28 cellular contexts compared by ENCODE assay signal in the genomic region with DNA sequence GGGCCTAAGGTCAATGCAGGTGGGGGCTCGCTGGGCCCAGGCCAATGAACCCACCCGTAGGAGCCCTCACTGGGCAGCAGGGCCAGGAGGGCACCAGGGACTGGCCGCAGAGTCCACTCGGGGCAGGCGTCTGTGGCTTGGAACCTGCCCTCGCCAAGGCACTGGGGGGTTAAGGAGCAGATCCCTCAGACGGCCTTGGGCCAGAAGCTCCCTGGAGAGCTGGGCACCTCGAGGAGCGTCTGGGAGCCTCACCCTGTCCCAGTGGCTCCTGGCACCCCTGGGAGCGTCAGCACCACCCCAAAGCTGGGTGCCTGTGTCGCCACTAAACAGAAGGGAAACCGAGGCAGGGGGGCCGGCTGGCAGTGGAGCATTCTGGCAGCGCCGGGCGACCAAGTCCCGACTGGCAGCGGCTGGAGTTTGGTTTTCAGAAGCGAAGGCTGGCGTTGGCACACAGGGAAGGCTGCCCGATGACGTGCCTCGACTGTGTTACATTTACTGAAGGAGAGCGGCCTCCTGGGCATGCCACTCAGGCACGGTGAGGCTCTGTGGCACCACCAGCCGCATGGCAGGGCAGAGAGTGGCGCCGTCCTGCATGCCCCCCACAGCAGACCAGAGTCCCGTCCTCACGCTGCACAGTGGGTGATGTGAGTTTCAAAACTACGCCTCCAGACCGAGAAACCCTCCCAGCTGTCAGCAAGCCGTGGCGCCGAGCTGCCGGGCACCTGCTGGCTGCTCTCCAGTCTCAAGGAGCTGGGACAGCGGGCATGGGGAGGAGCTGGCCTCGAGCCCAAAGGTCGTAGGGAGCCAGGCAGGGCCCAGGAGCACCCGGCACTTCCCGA. TPM values are rescaled to one million over a fixed set of nuclear protein-coding genes. Genes with fewer than 3 reads are reported as not detected.
A peak's percentile ranks its signal among the peaks of the same experiment; 100 is the strongest.
DNase-seq lines count a peak whose midpoint lies in the region; ATAC-seq and TF ChIP-seq lines count a peak whose summit lies in the region.
"Had no signal": no experiment of that assay in that cellular context is flagged by ENCODE, and none has a peak within 500 bp of the region (broad histone marks: within the 10 kb centered on the region; RNA-seq: fewer than 3 reads in every experiment).

No MANE protein-coding gene starts in this region.

- H4K20me1 ChIP-seq in osteoblast (ENCODE audit: insufficient read depth, low read length): peaks cover 3% of the 10 kb centered on the region

- peaks cover 34% of the 10 kb centered on the region for H3K36me3 ChIP-seq in osteoblast (ENCODE audit: insufficient read depth, low read length)
- H3K36me3 ChIP-seq: breast epithelium, colonic mucosa had no signal

- H3K9me3 ChIP-seq in osteoblast (ENCODE audit: low read depth, low read length): no peaks in the 10 kb centered on the region
- H3K9me3 ChIP-seq: breast epithelium, colonic mucosa, esophagus muscularis mucosa, SK-N-SH had no signal

- no peaks in the 10 kb centered on the region for H3K4me1 ChIP-seq in osteoblast (ENCODE audit: insufficient read depth, low read length)
- H3K4me1 ChIP-seq: breast epithelium, colonic mucosa had no signal

- no peak overlapping the region for H3K4me3 ChIP-seq in osteoblast (ENCODE audit: insufficient read depth, low read length)
- H3K4me3 ChIP-seq: breast epithelium, colonic mucosa, esophagus muscularis mucosa, hepatocyte had no signal

- no peak for ATAC-seq in GM19395 (IDR thresholded peaks at IDR 0.05; ENCODE audit: unreplicated experiment)
- ATAC-seq: natural killer cell, T-helper 17 cell had no signal

- peak overlapping the region; percentile 31 for H3K27ac ChIP-seq in RWPE1
- no peak overlapping the region for H3K27ac ChIP-seq in osteoblast (ENCODE audit: low read depth, low read length)
- H3K27ac ChIP-seq: breast epithelium, colonic mucosa, hepatocyte had no signal

- DNase-seq in DMS79 treated with DMSO at 0.1 percent for 48 hours (lab: John Stamatoyannopoulos, UW) (peak; percentile 90), NCI-H1105 treated with DMSO at 0.1 percent for 48 hours (lab: John Stamatoyannopoulos, UW) (peak; percentile 92), RWPE1 (ENCODE audit: low spot score) (no peak), osteoblast (ENCODE audit: insufficient read length, low spot score, missing footprints) (peak; percentile 76), middle frontal gyrus (ENCODE audit: extremely low spot score, low spot score) (no peak), AG08396 (ENCODE audit: low spot score) (no peak)
- DNase-seq: activated CD4-positive, alpha-beta T cell treated with anti-CD3 and anti-CD28 coated beads for 4 hours; activated naive CD4-positive, alpha-beta T cell treated with anti-CD3 and anti-CD28 coated beads for 36 hours; activated T-cell treated with anti-CD3 and anti-CD28 coated beads, Interleukin-2, amount 50 U/mL, for 72 hours; amniotic stem cell; colonic mucosa; foreskin melanocyte; Kasumi-1; midbrain; natural killer cell; NCI-H2107; NCI-H524; retina; SK-N-SH; stimulated activated naive CD4-positive, alpha-beta T cell treated with Interleukin-2 at 50 U/mL for 16 hours; T-helper 17 cell had no signal

- POLR2A ChIA-PET in RWPE1 (lab: Yijun Ruan, JAX; ENCODE audit: low non-redundant PET): no interaction called here

- H3K79me2 ChIP-seq in osteoblast (ENCODE audit: insufficient read depth, low read length): no peaks in the 10 kb centered on the region
- H3K79me2 ChIP-seq: hepatocyte had no signal

- no peaks in the 10 kb centered on the region for H3K27me3 ChIP-seq in osteoblast (ENCODE audit: insufficient read depth, low read length)
- H3K27me3 ChIP-seq: breast epithelium, colonic mucosa, esophagus muscularis mucosa, hepatocyte had no signal

- TF ChIP-seq CTCF in RWPE1 (conservative IDR thresholded peaks at IDR 0.05; ENCODE audit: low read depth) (no peak), osteoblast (IDR thresholded peaks at IDR 0.05; ENCODE audit: extremely low read depth, low read depth, low read length) (no peak)

- H3K4me2 ChIP-seq in osteoblast (ENCODE audit: insufficient read depth, low read length): no peak overlapping the region
- H3K4me2 ChIP-seq: hepatocyte, SK-N-SH had no signal

- CTCF ChIA-PET in RWPE1 (lab: Yijun Ruan, JAX): no interaction called here

- H2AFZ ChIP-seq in osteoblast (ENCODE audit: low read length): no peak overlapping the region
- H2AFZ ChIP-seq: hepatocyte had no signal

RNA-seq across cellular contexts. Expression of a gene that starts 9.2 kb away (rescaled TPM):
- total RNA-seq in osteoblast: 38.0 and 47.0 TPM in 2 replicates

RNA-seq across cellular contexts. Expression of a gene that starts 15.4 kb away (rescaled TPM):
- total RNA-seq in osteoblast: 76.9 and 78.5 TPM in 2 replicates

RNA-seq across cellular contexts. Expression of a gene that starts 28.0 kb away (rescaled TPM):
- total RNA-seq in osteoblast: 37.4 and 39.4 TPM in 2 replicates

RNA-seq across cellular contexts. Expression of a gene that starts 53.4 kb away (rescaled TPM):
- under 0.01 TPM in 1 of 2 replicates, not detected in the other for total RNA-seq in osteoblast
- total RNA-seq: activated naive CD4-positive, alpha-beta T cell treated with anti-CD3 and anti-CD28 coated beads for 36 hours; activated T-cell treated with anti-CD3 and anti-CD28 coated beads, Interleukin-2, amount 50 U/mL, for 72 hours; colonic mucosa; H4; hepatocyte; left lobe of liver; natural killer cell; RPMI7951; T-helper 17 cell had no signal

Comparison
In these comparisons a context has a peak if more than half of its experiments do, and no peak if none do; other contexts are left out.
1. DNase-seq: peak in DMS79 treated with DMSO at 0.1 percent for 48 hours (single experiment), NCI-H1105 treated with DMSO at 0.1 percent for 48 hours (single experiment) and osteoblast (single experiment); none in RWPE1 (single experiment), middle frontal gyrus (single experiment) and AG08396 (single experiment).